In the genomic region with DNA sequence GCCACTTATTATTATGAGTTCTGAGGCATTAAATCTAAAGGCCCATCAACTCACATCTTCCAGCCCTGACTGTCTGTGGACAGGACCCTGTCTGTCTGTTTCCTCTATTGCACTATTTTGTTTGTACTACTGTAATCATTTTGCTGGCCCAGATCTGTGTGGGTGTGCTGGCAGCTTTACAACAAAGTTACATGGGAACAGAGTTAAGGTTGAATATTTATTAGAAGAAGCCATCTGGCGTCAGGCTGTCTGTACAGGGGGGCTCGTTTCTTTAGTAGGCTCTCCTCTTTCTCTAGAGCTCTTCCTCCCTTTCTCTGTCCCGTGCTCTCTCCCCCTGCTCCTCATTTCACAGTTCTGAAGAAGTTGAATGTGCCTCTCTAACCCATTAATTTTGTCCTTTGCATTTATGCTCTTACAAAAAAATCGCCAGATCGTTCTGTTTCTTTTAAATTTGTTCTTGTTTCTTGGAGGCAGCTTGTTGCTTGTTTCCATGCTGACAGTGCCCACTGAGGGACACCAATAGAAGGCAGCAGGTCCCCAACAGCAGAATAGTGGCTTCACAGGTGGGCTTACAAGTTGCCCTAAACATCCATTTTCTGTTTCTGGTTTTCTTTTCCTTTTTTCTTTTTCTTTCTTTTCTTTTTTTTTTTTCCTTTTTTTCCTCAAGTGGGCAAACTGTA, we compare ENCODE assay signal across 1 cellular context.
TF ChIP-seq lines count a peak whose summit lies in the region.

No MANE protein-coding gene starts in this region.

TF ChIP-seq in H1, 55 proteins besides CTCF, POLR2A, EP300 and RAD21 (continued from another document):
- TF ChIP-seq SIN3A (conservative IDR thresholded peaks at IDR 0.05 in 1 of 2, IDR thresholded peaks at IDR 0.05 in 1 of 2; ENCODE audit: low read depth in 1 of 2, low read length in 2 of 2), result no peak
- TF ChIP-seq KDM5A (IDR thresholded peaks at IDR 0.05; ENCODE audit: low read length), result no peak
- no peak for TF ChIP-seq CHD2 (IDR thresholded peaks at IDR 0.05; ENCODE audit: low read length)
- TF ChIP-seq SP1 (IDR thresholded peaks at IDR 0.05; ENCODE audit: low read depth, low read length), result no peak
- TF ChIP-seq CTBP2 (IDR thresholded peaks at IDR 0.05; ENCODE audit: borderline replicate concordance, insufficient read depth, insufficient read length, low read length), result no peak
- no peak for TF ChIP-seq JUND (IDR thresholded peaks at IDR 0.05; ENCODE audit: low read length)
- no peak for TF ChIP-seq TAF7 (optimal IDR thresholded peaks at IDR 0.05; ENCODE audit: borderline replicate concordance, low read depth, low read length)
- TF ChIP-seq CHD1 (IDR thresholded peaks at IDR 0.05; ENCODE audit: low read depth, low read length), result no peak
- TF ChIP-seq, protein P1, sequence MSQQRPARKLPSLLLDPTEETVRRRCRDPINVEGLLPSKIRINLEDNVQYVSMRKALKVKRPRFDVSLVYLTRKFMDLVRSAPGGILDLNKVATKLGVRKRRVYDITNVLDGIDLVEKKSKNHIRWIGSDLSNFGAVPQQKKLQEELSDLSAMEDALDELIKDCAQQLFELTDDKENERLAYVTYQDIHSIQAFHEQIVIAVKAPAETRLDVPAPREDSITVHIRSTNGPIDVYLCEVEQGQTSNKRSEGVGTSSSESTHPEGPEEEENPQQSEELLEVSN (IDR thresholded peaks at IDR 0.05), result no peak
